In the genomic region with DNA sequence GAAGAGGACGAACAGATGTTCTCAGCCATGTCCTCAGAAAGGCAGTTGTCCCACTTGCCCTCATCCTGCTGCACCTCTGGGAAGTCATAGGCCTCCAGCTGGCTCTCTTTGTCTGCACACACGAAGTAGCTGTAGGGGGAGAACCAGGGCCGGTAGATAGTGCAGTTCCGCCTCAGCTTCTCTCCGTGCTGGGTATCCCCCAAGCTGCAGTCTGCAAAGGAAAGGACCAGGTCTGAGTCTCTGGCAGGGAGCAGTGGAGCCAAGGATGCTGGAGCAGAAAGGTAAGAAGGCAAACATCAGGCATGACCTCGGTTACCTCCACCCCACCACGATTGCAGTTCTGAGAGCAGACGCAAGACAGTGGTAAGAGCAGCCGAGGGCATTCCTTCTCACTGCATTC, we compare ENCODE assay signal across 38 cellular contexts. TPM values are rescaled to one million over a fixed set of nuclear protein-coding genes. Genes with fewer than 3 reads are reported as not detected.
"Had no signal": no experiment of that assay in that cellular context is flagged by ENCODE, and none has a peak within 500 bp of the region (broad histone marks: within the 10 kb centered on the region; RNA-seq: fewer than 3 reads in every experiment).

No MANE protein-coding gene starts in this region.

- H3K4me1 Mint-ChIP-seq: activated naive CD8-positive, alpha-beta T cell treated with anti-CD3 and anti-CD28 coated beads for 36 hours; stimulated activated memory B cell treated with anti-CD40 and anti-IgM and Interleukin-4, amounts not matched to agents 10 μg/mL and 1 μg/mL and 100 μg/mL, for 72 hours; stimulated activated naive CD8-positive, alpha-beta T cell treated with anti-CD3 and anti-CD28 coated beads, Interleukin-15, amount 100 ng/mL, for 72 hours had no signal

- H3K27me3 ChIP-seq: adrenal gland, brain microvascular endothelial cell, gastroesophageal sphincter, upper lobe of left lung, vagina had no signal

- H3K9me3 ChIP-seq: adrenal gland, gastroesophageal sphincter, upper lobe of left lung, vagina had no signal

- ATAC-seq: effector memory CD8-positive, alpha-beta T cell; gastroesophageal sphincter; naive thymus-derived CD8-positive, alpha-beta T cell; stimulated activated memory B cell treated with anti-CD40 and anti-IgM and Interleukin-4, amounts not matched to agents 10 μg/mL and 1 μg/mL and 100 μg/mL, for 72 hours; stimulated activated naive CD8-positive, alpha-beta T cell treated with anti-CD3 and anti-CD28 coated beads, Interleukin-15, amount 100 ng/mL, for 72 hours had no signal

- H3K36me3 Mint-ChIP-seq: activated naive CD8-positive, alpha-beta T cell treated with anti-CD3 and anti-CD28 coated beads for 36 hours; naive thymus-derived CD8-positive, alpha-beta T cell; stimulated activated memory B cell treated with anti-CD40 and anti-IgM and Interleukin-4, amounts not matched to agents 10 μg/mL and 1 μg/mL and 100 μg/mL, for 72 hours had no signal

- H3K4me1 ChIP-seq: adrenal gland, gastroesophageal sphincter, upper lobe of left lung had no signal

- H3K4me2 ChIP-seq: smooth muscle cell had no signal

- H3K36me3 ChIP-seq: adrenal gland, brain microvascular endothelial cell, gastroesophageal sphincter, upper lobe of left lung, vagina had no signal

- H3K27ac Mint-ChIP-seq: activated naive CD8-positive, alpha-beta T cell treated with anti-CD3 and anti-CD28 coated beads for 36 hours; effector memory CD8-positive, alpha-beta T cell; naive thymus-derived CD8-positive, alpha-beta T cell; stimulated activated memory B cell treated with anti-CD40 and anti-IgM and Interleukin-4, amounts not matched to agents 10 μg/mL and 1 μg/mL and 100 μg/mL, for 72 hours; stimulated activated naive CD8-positive, alpha-beta T cell treated with anti-CD3 and anti-CD28 coated beads, Interleukin-15, amount 100 ng/mL, for 72 hours had no signal

- H3K27ac ChIP-seq: brain microvascular endothelial cell, gastroesophageal sphincter, vagina had no signal

- H3K4me3 Mint-ChIP-seq: activated naive CD8-positive, alpha-beta T cell treated with anti-CD3 and anti-CD28 coated beads for 36 hours; effector memory CD8-positive, alpha-beta T cell; naive thymus-derived CD8-positive, alpha-beta T cell; stimulated activated memory B cell treated with anti-CD40 and anti-IgM and Interleukin-4, amounts not matched to agents 10 μg/mL and 1 μg/mL and 100 μg/mL, for 72 hours; stimulated activated naive CD8-positive, alpha-beta T cell treated with anti-CD3 and anti-CD28 coated beads, Interleukin-15, amount 100 ng/mL, for 72 hours had no signal

- DNase-seq: activated CD4-positive, alpha-beta T cell treated with anti-CD3 and anti-CD28 coated beads for 4 hours; activated CD4-positive, alpha-beta T cell treated with anti-CD3 and anti-CD28 coated beads, Interleukin-2, amount 50 U/mL, for 4 hours; activated effector memory CD4-positive, alpha-beta T cell treated with Interleukin-2 at 50 U/mL for 16 hours; activated naive CD4-positive, alpha-beta T cell treated with Interleukin-2 at 50 U/mL for 16 hours; activated naive CD8-positive, alpha-beta T cell treated with anti-CD3 and anti-CD28 coated beads for 36 hours; activated T-cell treated with anti-CD3 and anti-CD28 coated beads for 4 hours; aorta; caudate nucleus; cortex of kidney; effector memory CD8-positive, alpha-beta T cell; hippocampal formation; kidney; left colon; midbrain; stimulated activated CD4-positive, alpha-beta T cell treated with anti-CD3 and anti-CD28 coated beads, Interleukin-1b, Interleukin-23, amount 100 ng/mL, for 48 hours; stimulated activated CD4-positive, alpha-beta T cell treated with anti-CD3 and anti-CD28 coated beads, Interleukin-4, amount 100 ng/mL, for 4 hours; stimulated activated CD8-positive, alpha-beta memory T cell treated with anti-CD3 and anti-CD28 coated beads, Interleukin-4, amount 100 ng/mL, for 48 hours; stimulated activated naive CD8-positive, alpha-beta T cell treated with anti-CD3 and anti-CD28 coated beads, Interleukin-15, amount 100 ng/mL, for 72 hours; substantia nigra had no signal

- FAIRE-seq: endothelial cell of umbilical vein, kidney had no signal

- H3K9me3 Mint-ChIP-seq: activated naive CD8-positive, alpha-beta T cell treated with anti-CD3 and anti-CD28 coated beads for 36 hours; effector memory CD8-positive, alpha-beta T cell; naive thymus-derived CD8-positive, alpha-beta T cell; stimulated activated memory B cell treated with anti-CD40 and anti-IgM and Interleukin-4, amounts not matched to agents 10 μg/mL and 1 μg/mL and 100 μg/mL, for 72 hours; stimulated activated naive CD8-positive, alpha-beta T cell treated with anti-CD3 and anti-CD28 coated beads, Interleukin-15, amount 100 ng/mL, for 72 hours had no signal

- H3K27me3 Mint-ChIP-seq: activated naive CD8-positive, alpha-beta T cell treated with anti-CD3 and anti-CD28 coated beads for 36 hours; naive thymus-derived CD8-positive, alpha-beta T cell; stimulated activated naive CD8-positive, alpha-beta T cell treated with anti-CD3 and anti-CD28 coated beads, Interleukin-15, amount 100 ng/mL, for 72 hours had no signal

- H3K4me3 ChIP-seq: adrenal gland, gastroesophageal sphincter, smooth muscle cell, upper lobe of left lung, vagina had no signal

RNA-seq across cellular contexts. Expression of a gene that starts 2.2 kb away (rescaled TPM):
- total RNA-seq: activated naive CD8-positive, alpha-beta T cell treated with anti-CD3 and anti-CD28 coated beads for 36 hours; adrenal gland; aorta; chondrocyte; endothelial cell of umbilical vein; fibroblast of lung; fibroblast of villous mesenchyme; gastroesophageal sphincter; kidney; left colon; liver; naive thymus-derived CD8-positive, alpha-beta T cell; osteocyte; posterior vena cava; renal cortical epithelial cell; smooth muscle cell; T-helper 1 cell treated with Interleukin-12 subunit alpha and Interleukin-12 subunit beta and Interleukin-4 antibody, amounts not matched to agents 30 ng/mL and 1 ng/mL, for 36 hours; upper lobe of left lung; vagina had no signal
- polyA plus RNA-seq: adrenal gland; aorta; endothelial cell of umbilical vein; esophagus; fibroblast of lung; naive thymus-derived CD8-positive, alpha-beta T cell; smooth muscle cell; thymus had no signal

RNA-seq across cellular contexts. Expression of a gene that starts 7.1 kb away (rescaled TPM):
- total RNA-seq: T-helper 1 cell treated with Interleukin-12 subunit alpha and Interleukin-12 subunit beta and Interleukin-4 antibody, amounts not matched to agents 30 ng/mL and 1 ng/mL, for 36 hours had no signal
- polyA plus RNA-seq: naive thymus-derived CD8-positive, alpha-beta T cell had no signal

RNA-seq across cellular contexts. Expression of a gene that starts 37.5 kb away (rescaled TPM):
- total RNA-seq: activated naive CD8-positive, alpha-beta T cell treated with anti-CD3 and anti-CD28 coated beads for 36 hours; chondrocyte; endothelial cell of umbilical vein; fibroblast of lung; fibroblast of villous mesenchyme; osteocyte; renal cortical epithelial cell; smooth muscle cell; T-helper 1 cell treated with Interleukin-12 subunit alpha and Interleukin-12 subunit beta and Interleukin-4 antibody, amounts not matched to agents 30 ng/mL and 1 ng/mL, for 36 hours; vagina had no signal
- polyA plus RNA-seq: endothelial cell of umbilical vein, fibroblast of lung, smooth muscle cell had no signal
